In genomic region chr11:36363361-36364272, GRCh38 we compare ENCODE assay signal across 12 cellular contexts.
DNase-seq lines count a peak whose midpoint lies in the region; ATAC-seq and TF ChIP-seq lines count a peak whose summit lies in the region.
"Had no signal": no experiment of that assay in that cellular context is flagged by ENCODE, and none has a peak within 500 bp of the region (broad histone marks: within the 10 kb centered on the region; RNA-seq: fewer than 3 reads in every experiment).

No MANE protein-coding gene starts in this region.

- H3K36me3 Mint-ChIP-seq in stimulated activated naive B cell treated with anti-CD40 and anti-IgM and Interleukin-4, amounts not matched to agents 10 μg/mL and 1 μg/mL and 100 μg/mL, for 72 hours, result no peaks in the 10 kb centered on the region

- no peak overlapping the region for H3K27ac Mint-ChIP-seq in stimulated activated naive B cell treated with anti-CD40 and anti-IgM and Interleukin-4, amounts not matched to agents 10 μg/mL and 1 μg/mL and 100 μg/mL, for 72 hours

- H3K4me1 Mint-ChIP-seq in stimulated activated naive B cell treated with anti-CD40 and anti-IgM and Interleukin-4, amounts not matched to agents 10 μg/mL and 1 μg/mL and 100 μg/mL, for 72 hours, result peaks cover 22 to 43% of the 10 kb centered on the region in 2 donors

- H3K27me3 Mint-ChIP-seq in stimulated activated naive B cell treated with anti-CD40 and anti-IgM and Interleukin-4, amounts not matched to agents 10 μg/mL and 1 μg/mL and 100 μg/mL, for 72 hours, result peaks cover 24 to 45% of the 10 kb centered on the region in 2 donors

- H3K4me3 Mint-ChIP-seq in stimulated activated naive B cell treated with anti-CD40 and anti-IgM and Interleukin-4, amounts not matched to agents 10 μg/mL and 1 μg/mL and 100 μg/mL, for 72 hours, result no peak overlapping the region

- H3K4me3 ChIP-seq in epithelial cell of proximal tubule (ENCODE audit: low read depth, low read length), result no peak overlapping the region
- H3K4me3 ChIP-seq: coronary artery had no signal

- DNase-seq in NCI-H2171 treated with DMSO at 0.1 percent for 48 hours (lab: John Stamatoyannopoulos, UW) (peak; percentile 57), NCI-H2171 (lab: John Stamatoyannopoulos, UW) (no peak), RPMI8226 (peak; percentile 12), epithelial cell of proximal tubule (ENCODE audit: low read depth) (peak; percentile 72), putamen (ENCODE audit: low spot score) (no peak), DMS53 (lab: John Stamatoyannopoulos, UW) (no peak)
- DNase-seq in stimulated activated naive B cell treated with anti-CD40 and anti-IgM and Interleukin-4, amounts not matched to agents 10 μg/mL and 1 μg/mL and 100 μg/mL, for 72 hours, result no peak
- DNase-seq: 8988T, hippocampal formation, NCI-H187 had no signal

- TF ChIP-seq CTCF in epithelial cell of proximal tubule (conservative IDR thresholded peaks at IDR 0.05; ENCODE audit: low read depth, low read length), result no peak

- ATAC-seq in stimulated activated naive B cell treated with anti-CD40 and anti-IgM and Interleukin-4, amounts not matched to agents 10 μg/mL and 1 μg/mL and 100 μg/mL, for 72 hours (replicated peaks), result peak; percentile 53 to 68
- ATAC-seq in HG03108 (IDR thresholded peaks at IDR 0.05; ENCODE audit: unreplicated experiment), result no peak

- no peaks in the 10 kb centered on the region for H3K9me3 Mint-ChIP-seq in stimulated activated naive B cell treated with anti-CD40 and anti-IgM and Interleukin-4, amounts not matched to agents 10 μg/mL and 1 μg/mL and 100 μg/mL, for 72 hours

Comparison
In these comparisons a context has a peak if more than half of its experiments do, and no peak if none do; other contexts are left out.
1. DNase-seq: peak in NCI-H2171 treated with DMSO at 0.1 percent for 48 hours (single experiment), RPMI8226 (single experiment) and epithelial cell of proximal tubule (single experiment); none in NCI-H2171 (single experiment), stimulated activated naive B cell treated with anti-CD40 and anti-IgM and Interleukin-4, amounts not matched to agents 10 μg/mL and 1 μg/mL and 100 μg/mL, for 72 hours (single experiment), putamen (single experiment) and DMS53 (single experiment).